ENCODE assay signal across 8 cellular contexts in genomic region chr14:74362361-74362915, GRCh38. TPM values are rescaled to one million over a fixed set of nuclear protein-coding genes. Genes with fewer than 3 reads are reported as not detected.
DNase-seq lines count a peak whose midpoint lies in the region; ATAC-seq, FAIRE-seq and TF ChIP-seq lines count a peak whose summit lies in the region.

No MANE protein-coding gene starts in this region.

- H3K4me3 ChIP-seq in NB4 (ENCODE audit: low read depth, low read length) (no peak overlapping the region), heart left ventricle (no peak overlapping the region), prostate gland (no peak overlapping the region), aorta (ENCODE audit: low read length in 2 of 2) (no peak overlapping the region)

- TF ChIP-seq CTCF in NB4 (IDR thresholded peaks at IDR 0.05; ENCODE audit: low read depth, low read length) (peak; percentile 93), heart left ventricle (IDR thresholded peaks at IDR 0.05) (peak; percentile 89 to 96 (median 94)), prostate gland (IDR thresholded peaks at IDR 0.05) (peak; percentile 76 to 94 (median 93))

- H3K4me1 Mint-ChIP-seq in activated naive CD8-positive, alpha-beta T cell treated with anti-CD3 and anti-CD28 coated beads, Interleukin-2, amount 10 ng/mL, durations not matched to agents 7 days and 5 days, result no peaks in the 10 kb centered on the region

- intact Hi-C loops in heart left ventricle (cut with DNase I), result loop anchor here (1.0 to 10.0 kb wide), 9 partner anchors 115 to 440 kb away; partner anchors contain the start of genes LTBP2 (in 6 of the 10), ISCA2 (in 2 of the 10) and NPC2 (in 2 of the 10)
- intact Hi-C loops in prostate gland (cut with DNase I), result loop anchor here (5.0 to 10.0 kb wide), 2 partner anchors 115 to 252 kb away; partner anchors contain the start of gene LTBP2
- intact Hi-C loops in aorta (cut with DNase I), result loop anchor here (5.0 to 10.0 kb wide), 2 partner anchors 120 to 432 kb away; no protein-coding TSS in a partner anchor

- no peaks in the 10 kb centered on the region for H3K9me3 ChIP-seq in heart left ventricle
- no peaks in the 10 kb centered on the region for H3K9me3 ChIP-seq in prostate gland
- H3K9me3 ChIP-seq in aorta (ENCODE audit: control insufficient read depth, low read length), result no peaks in the 10 kb centered on the region

- DNase-seq in NB4 (ENCODE audit: low read depth), result peak; percentile 74
- DNase-seq in SKM-1 (lab: John Stamatoyannopoulos, UW; ENCODE audit: unreplicated experiment), result peak; percentile 7
- peak; percentile 63 for DNase-seq in activated naive CD8-positive, alpha-beta T cell treated with anti-CD3 and anti-CD28 coated beads, Interleukin-2, amount 10 ng/mL, durations not matched to agents 7 days and 5 days
- DNase-seq in heart left ventricle, result peak; percentile 68 to 83 (median 82)
- peak; percentile 71 for DNase-seq in prostate gland (ENCODE audit: low spot score)
- peak; percentile 89 to 92 for DNase-seq in aorta

- H3K36me3 ChIP-seq in heart left ventricle (no peaks in the 10 kb centered on the region), prostate gland (no peaks in the 10 kb centered on the region), aorta (ENCODE audit: control insufficient read depth in 1 of 2, insufficient read depth in 2 of 2, low read length in 1 of 2) (no peaks in the 10 kb centered on the region)

- H3K27me3 ChIP-seq in heart left ventricle, result peaks cover 0 to 14% (median 0%) of the 10 kb centered on the region in 9 donors
- H3K27me3 ChIP-seq in prostate gland (replicated peaks; ENCODE audit: insufficient read depth), result no peaks in the 10 kb centered on the region
- H3K27me3 ChIP-seq in aorta (ENCODE audit: control insufficient read depth in 1 of 2, insufficient read depth in 2 of 2, low read length in 1 of 2), result no peaks in the 10 kb centered on the region

- no peaks in the 10 kb centered on the region for H3K9me3 Mint-ChIP-seq in activated naive CD8-positive, alpha-beta T cell treated with anti-CD3 and anti-CD28 coated beads, Interleukin-2, amount 10 ng/mL, durations not matched to agents 7 days and 5 days

- no peaks in the 10 kb centered on the region for H3K36me3 Mint-ChIP-seq in activated naive CD8-positive, alpha-beta T cell treated with anti-CD3 and anti-CD28 coated beads, Interleukin-2, amount 10 ng/mL, durations not matched to agents 7 days and 5 days

- H3K27ac ChIP-seq in heart left ventricle (no peak overlapping the region), prostate gland (no peak overlapping the region), aorta (ENCODE audit: low read depth in 1 of 2, low read length in 2 of 2) (no peak overlapping the region)

- POLR2A ChIA-PET in activated naive CD8-positive, alpha-beta T cell treated with anti-CD3 and anti-CD28 coated beads, Interleukin-2, amount 10 ng/mL, durations not matched to agents 7 days and 5 days (lab: Charles Lee), result no interaction called here

- ATAC-seq in activated naive CD8-positive, alpha-beta T cell treated with anti-CD3 and anti-CD28 coated beads, Interleukin-2, amount 10 ng/mL, durations not matched to agents 7 days and 5 days (ENCODE audit: low read depth), result peak; percentile 42
- ATAC-seq in heart left ventricle, result peak; percentile 63 to 89 (median 84)
- peak; percentile 84 for ATAC-seq in aorta (ENCODE audit: low FRiP score)
- ATAC-seq in GM19324 (IDR thresholded peaks at IDR 0.05; ENCODE audit: low FRiP score, unreplicated experiment), result no peak

- TF ChIP-seq POLR2A in NB4 (IDR thresholded peaks at IDR 0.05; ENCODE audit: extremely low read depth, insufficient read length) (no peak), heart left ventricle (IDR thresholded peaks at IDR 0.05) (no peak), prostate gland (IDR thresholded peaks at IDR 0.05) (no peak)

- no peak overlapping the region for H3K4me3 Mint-ChIP-seq in activated naive CD8-positive, alpha-beta T cell treated with anti-CD3 and anti-CD28 coated beads, Interleukin-2, amount 10 ng/mL, durations not matched to agents 7 days and 5 days

- peak; percentile 87 for FAIRE-seq in G401.6 (lab: Jason Lieb, UNC)

- H3K27me3 Mint-ChIP-seq in activated naive CD8-positive, alpha-beta T cell treated with anti-CD3 and anti-CD28 coated beads, Interleukin-2, amount 10 ng/mL, durations not matched to agents 7 days and 5 days, result peaks cover 12% of the 10 kb centered on the region

- WGBS in heart left ventricle, 4 donors, result 26 to 33% (median 29%) methylated on average over 12 of the region's 12 CpGs
- 23% methylated on average over 12 of the region's 12 CpGs for WGBS in prostate gland
- WGBS in aorta, 2 donors, result 24% methylated on average over 12 of the region's 12 CpGs

- H3K4me1 ChIP-seq in heart left ventricle, result peaks cover 0 to 4% (median 0%) of the 10 kb centered on the region in 12 donors
- no peaks in the 10 kb centered on the region for H3K4me1 ChIP-seq in prostate gland (replicated peaks)
- no peaks in the 10 kb centered on the region for H3K4me1 ChIP-seq in aorta (ENCODE audit: control insufficient read depth in 1 of 2, insufficient read depth in 2 of 2, low read length in 2 of 2)

- H3K27ac Mint-ChIP-seq in activated naive CD8-positive, alpha-beta T cell treated with anti-CD3 and anti-CD28 coated beads, Interleukin-2, amount 10 ng/mL, durations not matched to agents 7 days and 5 days, result no peak overlapping the region

RNA-seq across cellular contexts. Expression of gene VRTN, which starts 14.2 kb away (rescaled TPM):
- total RNA-seq in activated naive CD8-positive, alpha-beta T cell treated with anti-CD3 and anti-CD28 coated beads, Interleukin-2, amount 10 ng/mL, durations not matched to agents 7 days and 5 days, result not detected
- total RNA-seq in heart left ventricle (not detected), prostate gland (under 1 TPM in 1 of 2 donors, not detected in 1; 0.34 TPM), aorta (not detected)
- polyA plus RNA-seq in heart left ventricle (not detected), aorta (not detected)

RNA-seq across cellular contexts. Expression of gene ABCD4, which starts 59.7 kb away (rescaled TPM):
- 10 to 100 TPM; 70.4 TPM for total RNA-seq in activated naive CD8-positive, alpha-beta T cell treated with anti-CD3 and anti-CD28 coated beads, Interleukin-2, amount 10 ng/mL, durations not matched to agents 7 days and 5 days
- total RNA-seq in heart left ventricle (10 to 100 TPM; 11.2 to 42.9 (median 22.3) TPM), prostate gland (10 to 100 TPM; 33.4 to 77.3 TPM), aorta (100 to 1,000 TPM in 1 of 2 donors, 10 to 100 TPM in 1; 40.3 to 102 TPM)
- polyA plus RNA-seq in heart left ventricle (10 to 100 TPM; 16.0 to 33.0 TPM), aorta (10 to 100 TPM; 10.5 to 67.5 TPM)

Comparison
In these comparisons a context has a peak if more than half of its experiments do, and no peak if none do; other contexts are left out.
1. DNase-seq: peak in every context shown above with its lines; median percentile 90 in aorta; 82 in heart left ventricle; 74 in NB4; 71 in prostate gland; 63 in activated naive CD8-positive, alpha-beta T cell treated with anti-CD3 and anti-CD28 coated beads, Interleukin-2, amount 10 ng/mL, durations not matched to agents 7 days and 5 days; 7 in SKM-1.